Comparison of ENCODE assay signal across 8 cellular contexts in the genomic region with DNA sequence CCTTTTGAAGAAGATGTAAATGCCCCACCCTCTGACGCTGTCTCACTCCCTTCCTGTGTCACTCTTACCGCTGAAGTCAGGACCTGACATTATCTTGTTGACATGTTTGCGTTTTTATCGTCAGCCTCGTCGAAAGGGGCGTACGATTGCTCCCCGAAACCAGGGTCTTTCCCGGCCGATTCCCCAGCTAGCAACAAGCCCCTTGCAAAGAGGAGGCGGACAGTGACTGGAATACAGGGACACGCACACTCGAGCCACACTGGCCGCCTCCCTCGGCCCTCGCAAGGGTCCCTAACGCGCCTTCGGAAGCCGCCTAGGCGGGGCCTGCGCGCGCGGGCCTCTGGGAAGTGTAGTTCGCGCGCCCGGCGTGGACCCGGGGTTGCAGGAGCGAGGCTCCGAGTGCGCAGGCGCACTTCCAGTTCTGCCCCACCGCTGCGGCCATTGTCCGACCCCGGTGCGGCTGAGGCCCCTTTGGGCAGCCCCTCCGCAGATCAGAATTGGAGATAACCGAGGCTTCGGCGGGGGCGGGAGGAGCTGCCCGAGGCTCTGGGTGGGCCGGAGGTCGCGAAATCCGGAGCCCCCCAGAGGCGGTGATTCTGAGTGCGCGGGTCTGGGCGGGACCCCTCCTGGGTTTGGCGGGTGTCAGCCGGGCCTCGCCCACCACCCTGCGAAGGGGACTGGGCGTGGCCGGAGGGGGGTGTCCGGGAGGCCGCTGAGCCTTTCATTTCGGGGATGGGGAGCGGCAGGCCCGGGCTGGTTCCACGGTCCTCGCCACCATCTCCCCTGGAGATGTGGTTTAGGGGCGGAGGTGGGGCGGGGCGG. TPM values are rescaled to one million over a fixed set of nuclear protein-coding genes. Genes with fewer than 3 reads are reported as not detected.
DNase-seq lines count a peak whose midpoint lies in the region; ATAC-seq, FAIRE-seq and TF ChIP-seq lines count a peak whose summit lies in the region.

A gene (plus strand): TSS at position 412 of the 822 bp plus-strand sequence. CDS start 502 bp downstream, outside the sequence.

- peak within 1 kb of the TSS; percentile 92 for H3K4me3 Mint-ChIP-seq in T-helper 2 cell treated with Interferon-gamma antibody and Interleukin-4, amounts not matched to agents 5 μg/mL and 100 μg/mL, for 36 hours
- H3K4me3 Mint-ChIP-seq in astrocyte (ENCODE audit: unreplicated experiment), result peak within 1 kb of the TSS; percentile 94

- H3K79me2 ChIP-seq in astrocyte (ENCODE audit: insufficient read depth, low read length) (peaks cover 19% of the 10 kb centered on the region), hepatocyte (peaks cover 23% of the 10 kb centered on the region)

- TF ChIP-seq CTCF in astrocyte (IDR thresholded peaks at IDR 0.05; ENCODE audit: insufficient read depth, low read depth, low read length) (no peak), hepatocyte (IDR thresholded peaks at IDR 0.05; ENCODE audit: poor library complexity) (no peak)

- peak; percentile 33 to 64 for DNase-seq in NCI-H187 (lab: John Stamatoyannopoulos, UW)
- DNase-seq in T-helper 2 cell treated with Interferon-gamma antibody and Interleukin-4, amounts not matched to agents 5 μg/mL and 100 μg/mL, for 36 hours (ENCODE audit: low spot score), result peak; percentile 89
- peak; percentile 58 for DNase-seq in astrocyte (ENCODE audit: low read depth)
- peak; percentile 97 for DNase-seq in hepatocyte (ENCODE audit: low spot score)
- DNase-seq in retina, result peak; percentile 95
- DNase-seq in OCI-M2 (lab: John Stamatoyannopoulos, UW; ENCODE audit: unreplicated experiment), result no peak

- H3K4me1 Mint-ChIP-seq in T-helper 2 cell treated with Interferon-gamma antibody and Interleukin-4, amounts not matched to agents 5 μg/mL and 100 μg/mL, for 36 hours (ENCODE audit: low read depth), result peaks cover 11% of the 10 kb centered on the region
- peaks cover 7% of the 10 kb centered on the region for H3K4me1 Mint-ChIP-seq in astrocyte (ENCODE audit: low read depth, unreplicated experiment)

- peak within 1 kb of the TSS; percentile 85 for H3K4me3 ChIP-seq in astrocyte (ENCODE audit: insufficient read depth, low read depth, low read length)
- H3K4me3 ChIP-seq in hepatocyte, result peak within 1 kb of the TSS; percentile 95

- no peaks in the 10 kb centered on the region for H3K9me2 ChIP-seq in hepatocyte (replicated peaks; ENCODE audit: insufficient read depth)

- no peaks in the 10 kb centered on the region for H3K9me3 ChIP-seq in astrocyte (ENCODE audit: insufficient read depth, low read depth, low read length)
- no peaks in the 10 kb centered on the region for H3K9me3 ChIP-seq in hepatocyte (ENCODE audit: low read depth)

- H3K27me3 ChIP-seq in astrocyte (ENCODE audit: insufficient read depth, low read length) (no peaks in the 10 kb centered on the region), hepatocyte (no peaks in the 10 kb centered on the region)

- no peaks in the 10 kb centered on the region for H3K27me3 Mint-ChIP-seq in T-helper 2 cell treated with Interferon-gamma antibody and Interleukin-4, amounts not matched to agents 5 μg/mL and 100 μg/mL, for 36 hours (ENCODE audit: low read depth)
- peaks cover 3% of the 10 kb centered on the region for H3K27me3 Mint-ChIP-seq in astrocyte (ENCODE audit: low read depth, unreplicated experiment)

- TF ChIP-seq POLR2A in GM15510 (IDR thresholded peaks at IDR 0.05; ENCODE audit: borderline replicate concordance, extremely low read depth, insufficient read length), result peak; percentile 75

- 1% methylated on average over 44 of the region's 71 CpGs for WGBS in hepatocyte (ENCODE audit: low lambda C conversion rate, missing lambda C conversion rate)

- no peak for FAIRE-seq in astrocyte (lab: Jason Lieb, UNC)

- H4K20me1 ChIP-seq in astrocyte (ENCODE audit: insufficient read depth, low read length), result peaks cover 3% of the 10 kb centered on the region
- H4K20me1 ChIP-seq in hepatocyte (ENCODE audit: insufficient read depth, poor library complexity, severe bottlenecking), result no peaks in the 10 kb centered on the region

- H3K4me1 ChIP-seq in astrocyte (ENCODE audit: insufficient read depth, low read length) (peaks cover 9% of the 10 kb centered on the region), hepatocyte (ENCODE audit: insufficient read depth) (peaks cover 3% of the 10 kb centered on the region)

- H3K27ac Mint-ChIP-seq in T-helper 2 cell treated with Interferon-gamma antibody and Interleukin-4, amounts not matched to agents 5 μg/mL and 100 μg/mL, for 36 hours, result peak within 1 kb of the TSS; percentile 98
- peak within 1 kb of the TSS; percentile 92 for H3K27ac Mint-ChIP-seq in astrocyte (ENCODE audit: unreplicated experiment)

- peaks cover 25% of the 10 kb centered on the region for H3K9me3 Mint-ChIP-seq in T-helper 2 cell treated with Interferon-gamma antibody and Interleukin-4, amounts not matched to agents 5 μg/mL and 100 μg/mL, for 36 hours
- peaks cover 9% of the 10 kb centered on the region for H3K9me3 Mint-ChIP-seq in astrocyte (ENCODE audit: unreplicated experiment)

- H2AFZ ChIP-seq in astrocyte (ENCODE audit: low read depth, low read length) (peak within 1 kb of the TSS; percentile 96), hepatocyte (peak within 1 kb of the TSS; percentile 94)

- H3K9ac ChIP-seq in astrocyte (ENCODE audit: low read length), result peak within 1 kb of the TSS; percentile 87

- peak; percentile 72 for ATAC-seq in HG02884 (IDR thresholded peaks at IDR 0.05; ENCODE audit: unreplicated experiment)

- H3K36me3 ChIP-seq in astrocyte (ENCODE audit: insufficient read depth, low read length) (no peaks in the 10 kb centered on the region), hepatocyte (replicated peaks; ENCODE audit: insufficient read depth, low read depth) (peaks cover 3% of the 10 kb centered on the region)

- H3K4me2 ChIP-seq in astrocyte (ENCODE audit: low read length) (peak within 1 kb of the TSS; percentile 100), hepatocyte (peak within 1 kb of the TSS; percentile 87)

- peak within 1 kb of the TSS; percentile 69 for H3K27ac ChIP-seq in astrocyte (ENCODE audit: low read depth, low read length)
- peak within 1 kb of the TSS; percentile 83 for H3K27ac ChIP-seq in hepatocyte

- peaks cover 41% of the 10 kb centered on the region for H3K36me3 Mint-ChIP-seq in T-helper 2 cell treated with Interferon-gamma antibody and Interleukin-4, amounts not matched to agents 5 μg/mL and 100 μg/mL, for 36 hours (ENCODE audit: low read depth)
- H3K36me3 Mint-ChIP-seq in astrocyte (ENCODE audit: low read depth, unreplicated experiment), result peaks cover 33% of the 10 kb centered on the region

RNA-seq across cellular contexts. Expression of the gene that starts here (rescaled TPM):
- total RNA-seq in astrocyte, result 23.4 and 24.0 TPM in 2 replicates
- total RNA-seq in hepatocyte, result 13.4 and 18.6 TPM in 2 replicates
- 10.9 and 14.8 TPM in 2 replicates for polyA plus RNA-seq in hepatocyte
